Comparison of ENCODE assay signal across 8 cellular contexts in the genomic region with DNA sequence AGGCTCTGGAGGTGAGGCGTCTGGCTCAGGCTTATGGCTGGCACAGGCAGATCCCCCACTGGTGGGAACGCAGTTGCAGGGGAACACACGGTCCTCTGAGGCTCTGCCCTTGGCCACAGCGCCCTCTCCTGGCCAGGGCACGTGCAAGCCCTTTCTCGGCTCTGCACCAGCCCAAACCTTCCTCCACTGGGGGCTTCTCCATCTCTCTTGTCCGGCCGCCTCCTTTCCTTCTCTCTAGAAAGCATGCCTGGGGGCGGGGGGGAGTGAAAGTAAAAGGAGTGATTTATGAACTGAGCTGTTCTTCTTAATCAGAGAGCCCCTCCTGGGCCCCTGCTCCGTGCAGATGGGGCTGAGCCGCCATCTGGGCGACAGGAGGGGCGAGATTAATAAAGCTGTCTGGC. TPM values are rescaled to one million over a fixed set of nuclear protein-coding genes. Genes with fewer than 3 reads are reported as not detected.
DNase-seq lines count a peak whose midpoint lies in the region; ATAC-seq and TF ChIP-seq lines count a peak whose summit lies in the region.

No MANE protein-coding gene starts in this region.

- TF ChIP-seq CTCF in GM10266 (IDR thresholded peaks at IDR 0.05; ENCODE audit: control insufficient read depth, insufficient read depth, low read depth, missing control alignments) = peak; percentile 83

- H3K4me3 Mint-ChIP-seq in activated naive CD4-positive, alpha-beta T cell treated with anti-CD3 and anti-CD28 coated beads, Interleukin-2, amount 10 ng/mL, durations not matched to agents 7 days and 5 days = no peak overlapping the region

- H3K4me1 Mint-ChIP-seq in activated naive CD4-positive, alpha-beta T cell treated with anti-CD3 and anti-CD28 coated beads, Interleukin-2, amount 10 ng/mL, durations not matched to agents 7 days and 5 days = no peaks in the 10 kb centered on the region

- CTCF ChIA-PET in activated naive CD4-positive, alpha-beta T cell treated with anti-CD3 and anti-CD28 coated beads, Interleukin-2, amount 10 ng/mL, durations not matched to agents 7 days and 5 days (lab: Charles Lee) = interaction anchor here (0.8 to 3.1 kb wide), 6 partner anchors 10 to 371 kb away, joined by 3 to 13 read pairs (median 4); no protein-coding TSS in a partner anchor

- DNase-seq in GM10266 (ENCODE audit: extremely low spot score) (peak; percentile 60), KG1 (lab: John Stamatoyannopoulos, UW) (peak; percentile 63), SK-MEL-5 (ENCODE audit: low read depth, low spot score) (peak; percentile 68), Right ventricle myocardium superior (peak; percentile 80), renal cortical epithelial cell (ENCODE audit: low read depth) (peak; percentile 18)
- DNase-seq in activated naive CD4-positive, alpha-beta T cell treated with anti-CD3 and anti-CD28 coated beads, Interleukin-2, amount 10 ng/mL, durations not matched to agents 7 days and 5 days = peak; percentile 67

- peak; percentile 93 for ATAC-seq in Right ventricle myocardium superior (ENCODE audit: poor library complexity)
- ATAC-seq in GM21526 (IDR thresholded peaks at IDR 0.05; ENCODE audit: low FRiP score, unreplicated experiment) = no peak
- no peak for ATAC-seq in GM19324 (IDR thresholded peaks at IDR 0.05; ENCODE audit: low FRiP score, unreplicated experiment)

- H3K9me3 Mint-ChIP-seq in activated naive CD4-positive, alpha-beta T cell treated with anti-CD3 and anti-CD28 coated beads, Interleukin-2, amount 10 ng/mL, durations not matched to agents 7 days and 5 days = no peaks in the 10 kb centered on the region

- in situ Hi-C loops in SK-MEL-5 (cut with HindIII; ENCODE audit: low pct_unique_long_range_greater_than_20kb, low sequenced_read_pairs) = no loop called here

- intact Hi-C loops in Right ventricle myocardium superior (cut with DNase I) = loop anchor here (5.0 kb wide), 1 partner anchor 167 kb away; a partner anchor contains a TSS

- no peak overlapping the region for H3K27ac Mint-ChIP-seq in activated naive CD4-positive, alpha-beta T cell treated with anti-CD3 and anti-CD28 coated beads, Interleukin-2, amount 10 ng/mL, durations not matched to agents 7 days and 5 days

- peaks cover 15% of the 10 kb centered on the region for H3K36me3 Mint-ChIP-seq in activated naive CD4-positive, alpha-beta T cell treated with anti-CD3 and anti-CD28 coated beads, Interleukin-2, amount 10 ng/mL, durations not matched to agents 7 days and 5 days

- H3K27me3 Mint-ChIP-seq in activated naive CD4-positive, alpha-beta T cell treated with anti-CD3 and anti-CD28 coated beads, Interleukin-2, amount 10 ng/mL, durations not matched to agents 7 days and 5 days = peaks cover 4% of the 10 kb centered on the region

RNA-seq across cellular contexts. Expression of a gene that starts 56.5 kb away (rescaled TPM):
- 3.2 and 4.0 TPM in 2 replicates for total RNA-seq in SK-MEL-5 (2014; rRNA removed; shearing (Covaris generic))
- 25.8 and 28.9 TPM in 2 replicates for polyA plus RNA-seq in SK-MEL-5 (2015; cell fraction: cytosol; rRNA removed)
- 11.3 and 12.8 TPM in 2 replicates for polyA plus RNA-seq in SK-MEL-5 (2015; cell fraction: nucleus; rRNA removed)
- total RNA-seq in Right ventricle myocardium superior = 47.4 TPM
- 4.9 and 11.5 TPM in 2 replicates for total RNA-seq in renal cortical epithelial cell

Comparison
In these comparisons a context has a peak if more than half of its experiments do, and no peak if none do; other contexts are left out.
1. DNase-seq: peak in every context shown above with its lines; median percentile 80 in Right ventricle myocardium superior; 68 in SK-MEL-5; 67 in activated naive CD4-positive, alpha-beta T cell treated with anti-CD3 and anti-CD28 coated beads, Interleukin-2, amount 10 ng/mL, durations not matched to agents 7 days and 5 days; 63 in KG1; 60 in GM10266; 18 in renal cortical epithelial cell.